Comparison of ENCODE assay signal across 24 cellular contexts in the genomic region with DNA sequence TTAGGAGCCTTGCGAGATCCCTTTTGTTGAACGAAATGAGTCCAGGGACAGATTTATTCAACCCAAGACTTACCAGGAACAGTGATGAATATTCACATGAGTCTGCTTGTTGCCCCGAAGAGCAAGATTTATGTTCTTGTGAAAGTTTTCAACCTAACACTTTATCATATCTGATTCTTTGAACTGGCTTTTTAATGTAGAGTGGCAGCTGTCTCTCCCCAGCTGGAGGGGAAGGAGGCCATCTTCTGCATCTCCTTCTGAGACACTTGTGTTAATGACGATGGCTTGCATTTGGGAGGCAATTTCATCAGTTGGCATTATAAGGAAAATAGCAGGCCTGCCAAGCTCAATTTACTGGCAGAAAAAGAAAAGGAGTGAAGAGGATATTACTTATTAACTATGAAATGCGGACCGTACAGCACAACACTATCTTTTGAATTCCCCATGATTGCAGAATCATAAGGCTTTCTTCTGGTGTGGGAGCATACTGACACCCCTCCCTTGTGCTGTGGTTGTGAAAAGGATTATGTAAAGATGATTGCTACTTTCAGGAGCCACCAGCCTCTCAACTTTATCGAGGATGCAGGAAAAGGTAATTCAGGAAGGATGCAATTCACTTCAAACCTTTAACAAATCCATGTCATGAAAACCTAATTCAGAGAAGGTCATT. TPM values are rescaled to one million over a fixed set of nuclear protein-coding genes. Genes with fewer than 3 reads are reported as not detected.
DNase-seq lines count a peak whose midpoint lies in the region; ATAC-seq, FAIRE-seq and TF ChIP-seq lines count a peak whose summit lies in the region.
"Had no signal": no experiment of that assay in that cellular context is flagged by ENCODE, and none has a peak within 500 bp of the region (broad histone marks: within the 10 kb centered on the region; RNA-seq: fewer than 3 reads in every experiment).

No MANE protein-coding gene starts in this region.

- BruUV-seq in K562 (replicated peaks; lab: Mats Ljungman, UMichigan): no TSS peak

- H3K27ac Mint-ChIP-seq in activated T-cell treated with anti-CD3 and anti-CD28 coated beads, Interleukin-2, amount 50 U/mL, for 24 hours: peak overlapping the region; percentile 89
- H3K27ac Mint-ChIP-seq in T-cell (peak overlapping the region; percentile 99 to 100), GM23338 (no peak overlapping the region)
- peak overlapping the region; percentile 95 to 100 (median 100) for H3K27ac Mint-ChIP-seq in naive thymus-derived CD8-positive, alpha-beta T cell

- no peaks in the 10 kb centered on the region for H3K9me3 ChIP-seq in K562 (replicated peaks; ENCODE audit: control insufficient read depth, insufficient read depth, low read depth, low read length)
- no peaks in the 10 kb centered on the region for H3K9me3 ChIP-seq in kidney (ENCODE audit: control insufficient read depth in 1 of 2, low read length in 2 of 2)
- H3K9me3 ChIP-seq: esophagus squamous epithelium, MG63, neutrophil, SK-N-SH, tibial artery had no signal

- no peak overlapping the region for H3K4me3 ChIP-seq in K562
- H3K4me3 ChIP-seq in GM23338: no peak overlapping the region
- H3K4me3 ChIP-seq in kidney (ENCODE audit: low read length in 2 of 2): no peak overlapping the region
- H3K4me3 ChIP-seq: esophagus squamous epithelium, MG63, tibial artery had no signal

- peaks cover 6 to 47% of the 10 kb centered on the region in 2 experiments for H3K27me3 ChIP-seq in K562 (ENCODE audit: control insufficient read depth in 2 of 2, insufficient read depth in 2 of 2, low read length in 2 of 2)
- no peaks in the 10 kb centered on the region for H3K27me3 ChIP-seq in GM23338 (ENCODE audit: insufficient read depth)
- H3K27me3 ChIP-seq: MG63 had no signal

- TF ChIP-seq CTCF in K562 (IDR thresholded peaks at IDR 0.05 in 2 of 3, conservative IDR thresholded peaks at IDR 0.05 in 1 of 3; ENCODE audit: insufficient read depth in 2 of 3, low read depth in 1 of 3, low read length in 3 of 3) (no peak), GM23338 (conservative IDR thresholded peaks at IDR 0.05; ENCODE audit: low read depth in 2 of 2) (no peak), kidney (IDR thresholded peaks at IDR 0.05; ENCODE audit: borderline replicate concordance, extremely low read depth, insufficient read depth) (no peak)

- no peaks in the 10 kb centered on the region for H3K36me3 ChIP-seq in K562 (ENCODE audit: control insufficient read depth, insufficient read depth, low read length)
- no peaks in the 10 kb centered on the region for H3K36me3 ChIP-seq in GM23338 (ENCODE audit: insufficient read depth)
- H3K36me3 ChIP-seq in kidney (ENCODE audit: control insufficient read depth in 1 of 2, insufficient read depth in 2 of 2, low read length in 2 of 2): no peaks in the 10 kb centered on the region
- H3K36me3 ChIP-seq: esophagus squamous epithelium, MG63, neutrophil, tibial artery had no signal

- H3K4me3 Mint-ChIP-seq in activated T-cell treated with anti-CD3 and anti-CD28 coated beads, Interleukin-2, amount 50 U/mL, for 24 hours: peak overlapping the region; percentile 55
- H3K4me3 Mint-ChIP-seq in T-cell (peak overlapping the region; percentile 62 to 94 (median 66)), GM23338 (no peak overlapping the region)
- H3K4me3 Mint-ChIP-seq in naive thymus-derived CD8-positive, alpha-beta T cell: peak overlapping the region; percentile 55 to 94 (median 81)
- H3K4me3 Mint-ChIP-seq: CD14-positive monocyte had no signal

- no peak for TF ChIP-seq RAD21 in K562 (CRISPR knock-in tag; conservative IDR thresholded peaks at IDR 0.05 in 1 of 2, IDR thresholded peaks at IDR 0.05 in 1 of 2)

- POLR2A ChIA-PET in T-cell (lab: Charles Lee): interaction anchor here in 1 of 2 donors (1.1 kb wide), 1 partner anchor 49 kb away, joined by 4 read pairs; no protein-coding TSS in a partner anchor
- POLR2A ChIA-PET in K562 (lab: Yijun Ruan, JAX): interaction anchor here (1.1 kb wide), 1 partner anchor 22 kb away, joined by 3 read pairs; no protein-coding TSS in a partner anchor
- POLR2A ChIA-PET in naive thymus-derived CD8-positive, alpha-beta T cell (lab: Charles Lee): interaction anchor here (0.7 to 31.1 kb wide), 10 partner anchors 7 to 289 kb away, joined by 3 to 2269 read pairs (median 30); partner anchors contain the start of gene CCR7

- no peak for ATAC-seq in T-cell (replicated peaks in 1 of 4)
- ATAC-seq in K562: no peak
- no peak for ATAC-seq in naive thymus-derived CD8-positive, alpha-beta T cell
- ATAC-seq in GM23338: no peak
- ATAC-seq in HG02678 (IDR thresholded peaks at IDR 0.05; ENCODE audit: unreplicated experiment): no peak
- ATAC-seq: left lobe of liver had no signal

- no peaks in the 10 kb centered on the region for H3F3A ChIP-seq in GM23338 (replicated peaks; ENCODE audit: low read depth)

- intact Hi-C loops in K562 (cut with micrococcal nuclease) (loop anchor here (10.0 kb wide), 1 partner anchor 293 kb away; no protein-coding TSS in a partner anchor), kidney (cut with DNase I) (loop anchor here (10.0 kb wide), 1 partner anchor 173 kb away; the partner anchor contains the start of gene KRT27)

- H3K4me2 ChIP-seq in K562 (ENCODE audit: insufficient read depth, low read length) (no peak overlapping the region), GM23338 (no peak overlapping the region)
- H3K4me2 ChIP-seq: SK-N-SH had no signal

- H3K27ac ChIP-seq in K562 (ENCODE audit: extremely low read depth, low read depth, low read length) (no peak overlapping the region), GM23338 (ENCODE audit: low read depth) (no peak overlapping the region), kidney (ENCODE audit: low read depth in 2 of 2, low read length in 2 of 2) (no peak overlapping the region)
- H3K27ac ChIP-seq: esophagus squamous epithelium, HL-60, neutrophil, tibial artery had no signal

- WGBS in K562 (ENCODE audit: insufficient coverage, low coverage, missing lambda C conversion rate): 10% methylated on average over 7 of the region's 7 CpGs

- no peak overlapping the region for H3K9ac ChIP-seq in K562 (ENCODE audit: insufficient read depth in 1 of 2, low read depth in 2 of 2, low read length in 2 of 2)
- no peak overlapping the region for H3K9ac ChIP-seq in kidney (ENCODE audit: low read length in 2 of 2)
- H3K9ac ChIP-seq: SK-N-SH had no signal

- no peaks in the 10 kb centered on the region for H3K36me3 Mint-ChIP-seq in activated T-cell treated with anti-CD3 and anti-CD28 coated beads, Interleukin-2, amount 50 U/mL, for 24 hours (ENCODE audit: low read depth)
- H3K36me3 Mint-ChIP-seq in T-cell: no peaks in the 10 kb centered on the region
- no peaks in the 10 kb centered on the region for H3K36me3 Mint-ChIP-seq in naive thymus-derived CD8-positive, alpha-beta T cell
- no peaks in the 10 kb centered on the region for H3K36me3 Mint-ChIP-seq in GM23338 (ENCODE audit: low read depth)
- H3K36me3 Mint-ChIP-seq: CD14-positive monocyte had no signal

- H4K20me1 ChIP-seq in K562 (replicated peaks; ENCODE audit: control insufficient read depth, insufficient read depth, low read length): no peaks in the 10 kb centered on the region
- no peaks in the 10 kb centered on the region for H4K20me1 ChIP-seq in GM23338 (replicated peaks; ENCODE audit: insufficient read depth)

- H3K4me1 ChIP-seq in K562 (replicated peaks in 1 of 2; ENCODE audit: control insufficient read depth in 2 of 2, insufficient read depth in 2 of 2, low read length in 2 of 2) (no peaks in the 10 kb centered on the region), GM23338 (ENCODE audit: insufficient read depth) (peaks cover 7% of the 10 kb centered on the region; the same call in 1 of the 2 replicates), kidney (ENCODE audit: control insufficient read depth in 1 of 2, insufficient read depth in 1 of 2, low read depth in 1 of 2, low read length in 2 of 2) (peaks cover 0 to 14% of the 10 kb centered on the region in 2 donors)
- H3K4me1 ChIP-seq: tibial artery had no signal

- in situ Hi-C loops in K562 (cut with MboI): loop anchor here (25.0 kb wide), 1 partner anchor 1050 kb away; no protein-coding TSS in a partner anchor

- H3K9me2 ChIP-seq in GM23338 (ENCODE audit: insufficient read depth): no peaks in the 10 kb centered on the region
- H3K9me2 ChIP-seq: SK-N-SH had no signal

- H3K9me3 Mint-ChIP-seq in activated T-cell treated with anti-CD3 and anti-CD28 coated beads, Interleukin-2, amount 50 U/mL, for 24 hours: no peaks in the 10 kb centered on the region
- no peaks in the 10 kb centered on the region for H3K9me3 Mint-ChIP-seq in T-cell
- H3K9me3 Mint-ChIP-seq in naive thymus-derived CD8-positive, alpha-beta T cell: no peaks in the 10 kb centered on the region
- H3K9me3 Mint-ChIP-seq in GM23338: no peaks in the 10 kb centered on the region; the same call in 2 of the 3 replicates
- H3K9me3 Mint-ChIP-seq: CD14-positive monocyte had no signal

- no peaks in the 10 kb centered on the region for H3K27me3 Mint-ChIP-seq in activated T-cell treated with anti-CD3 and anti-CD28 coated beads, Interleukin-2, amount 50 U/mL, for 24 hours
- H3K27me3 Mint-ChIP-seq in T-cell (no peaks in the 10 kb centered on the region), GM23338 (ENCODE audit: insufficient read depth, low read depth, poor library complexity) (peaks cover 2% of the 10 kb centered on the region)
- H3K27me3 Mint-ChIP-seq in naive thymus-derived CD8-positive, alpha-beta T cell: no peaks in the 10 kb centered on the region

- H2AFZ ChIP-seq in K562 (ENCODE audit: low read depth, low read length) (no peak overlapping the region), GM23338 (no peak overlapping the region)

- CTCF ChIA-PET in T-cell (lab: Charles Lee) (interaction anchor here in 1 of 2 donors (1.2 to 1.4 kb wide), 2 partner anchors 8 to 47 kb away, joined by 5 to 6 read pairs; no protein-coding TSS in a partner anchor), K562 (lab: Yijun Ruan, JAX; ENCODE audit: low intra/inter-chr PET ratio) (no interaction called here)

- no peak for DNase-seq in activated T-cell treated with anti-CD3 and anti-CD28 coated beads, Interleukin-2, amount 50 U/mL, for 24 hours
- DNase-seq in activated T-cell treated with anti-CD3 and anti-CD28 coated beads, Interleukin-2, amount 50 U/mL, for 1 hour: no peak
- DNase-seq in T-cell (peak in 1 of 34 experiments; percentile 18), K562 (ENCODE audit: extremely low read depth in 1 of 4, low spot score in 3 of 4) (no peak), GM23338 (ENCODE audit: low spot score) (no peak), kidney (no peak)
- peak in 3 of 10 donors; percentile 40 to 61 (median 43) for DNase-seq in naive thymus-derived CD8-positive, alpha-beta T cell
- DNase-seq: ACHN; aorta; esophagus squamous epithelium; MG63; NCI-H1694 treated with DMSO at 0.1 percent for 48 hours; NK-92 treated with Interleukin-12 subunit alpha and Interleukin-12 subunit beta, amount 100 ng/mL, for 24 hours; SK-N-SH; tibial artery had no signal

- H3K4me1 Mint-ChIP-seq in activated T-cell treated with anti-CD3 and anti-CD28 coated beads, Interleukin-2, amount 50 U/mL, for 24 hours (ENCODE audit: low read depth): peaks cover 97% of the 10 kb centered on the region
- H3K4me1 Mint-ChIP-seq in T-cell: peaks cover 95 to 96% (median 96%) of the 10 kb centered on the region in 3 donors
- H3K4me1 Mint-ChIP-seq in naive thymus-derived CD8-positive, alpha-beta T cell: peaks cover 47 to 98% (median 95%) of the 10 kb centered on the region in 4 donors
- peaks cover 22% of the 10 kb centered on the region for H3K4me1 Mint-ChIP-seq in GM23338

- FAIRE-seq in K562 (lab: Jason Lieb, UNC): no peak
- FAIRE-seq in kidney (lab: Jason Lieb, UNC): no peak

- no peaks in the 10 kb centered on the region for H3K79me2 ChIP-seq in K562 (ENCODE audit: control insufficient read depth, insufficient read depth, low read length)
- H3K79me2 ChIP-seq in GM23338 (replicated peaks; ENCODE audit: insufficient read depth): no peaks in the 10 kb centered on the region

- no peaks in the 10 kb centered on the region for H3K9me1 ChIP-seq in K562 (ENCODE audit: control insufficient read depth, insufficient read depth, low read length)

- TF ChIP-seq POLR2A in K562 (conservative IDR thresholded peaks at IDR 0.05): no peak

- no peak for TF ChIP-seq EP300 in K562 (IDR thresholded peaks at IDR 0.05; ENCODE audit: low read length)

RNA-seq across cellular contexts. Expression of gene SMARCE1, which starts 35.6 kb away (rescaled TPM):
- total RNA-seq in T-cell: 10 to 100 TPM; 72.6 to 80.8 (median 75.8) TPM
- total RNA-seq in K562 (2011; cell fraction: chromatin; rRNA removed; ENCODE audit: low replicate concordance): 27.6 and 117 TPM in 2 replicates
- total RNA-seq in K562 (2011; cell fraction: nucleolus; rRNA removed): 14.3 and 19.2 TPM in 2 replicates
- 46.3 and 110 TPM in 2 replicates for total RNA-seq in K562 (2011; cell fraction: nucleoplasm; rRNA removed)
- 104 and 106 TPM in 2 replicates for total RNA-seq in K562 (2014; rRNA removed)
- total RNA-seq in K562 (2014; rRNA removed; fragmentation: Illumina TruSeq; extraction: Trizol): 114 and 120 TPM in 2 replicates
- 117 and 126 TPM in 2 replicates for total RNA-seq in K562 (2015; rRNA removed; fragmentation: Illumina TruSeq; extraction: Trizol)
- total RNA-seq in K562 (2021): 91.2 and 95.0 TPM in 2 replicates
- 33.7 and 64.1 TPM in 2 replicates for polyA plus RNA-seq in K562 (2011; rRNA removed)
- polyA plus RNA-seq in K562 (2011; cell fraction: cytosol; rRNA removed): 17.1 and 19.5 TPM in 2 replicates
- polyA plus RNA-seq in K562 (2011; cell fraction: nucleus; rRNA removed): 24.8 and 26.4 TPM in 2 replicates
- 104 and 119 TPM in 2 replicates for polyA plus RNA-seq in K562 (2012)
- 132 and 142 TPM in 2 replicates for polyA plus RNA-seq in K562 (2014; fragmentation: Illumina TruSeq; extraction: Trizol)
- polyA plus RNA-seq in K562 (2014; fragmentation: Nextera tagmentation; extraction: Ambion mirVana): 100 to 1,000 TPM; 115 to 135 TPM
- polyA plus RNA-seq in K562 (2014; rRNA removed): 94.8 and 111 TPM in 2 replicates
- polyA minus RNA-seq in K562 (2011; rRNA and poly(A)+ RNA removed): 59.4 and 78.3 TPM in 2 replicates
- 16.4 and 25.9 TPM in 2 replicates for polyA minus RNA-seq in K562 (2011; cell fraction: cytosol; rRNA and poly(A)+ RNA removed)
- 67.2 and 84.4 TPM in 2 replicates for polyA minus RNA-seq in K562 (2011; cell fraction: nucleus; rRNA and poly(A)+ RNA removed)
- 100 to 1,000 TPM in 1 of 2 experiments, 10 to 100 TPM in 1; 97.5 to 108 TPM for total RNA-seq in naive thymus-derived CD8-positive, alpha-beta T cell
- polyA plus RNA-seq in naive thymus-derived CD8-positive, alpha-beta T cell: 100 to 1,000 TPM; 195 to 229 (median 220) TPM
- 77.6 and 101 TPM in 2 replicates for total RNA-seq in GM23338 (2014; rRNA removed; shearing (Covaris generic))
- 230 and 258 TPM in 2 replicates for polyA plus RNA-seq in GM23338 (2016; fragmentation: Nextera tagmentation; extraction: Ambion mirVana)
- total RNA-seq in kidney: 112 TPM
- 73.4 TPM for polyA plus RNA-seq in kidney (ENCODE audit: insufficient read depth, low read depth, low replicate concordance)

RNA-seq across cellular contexts. Expression of gene CCR7, which starts 46.7 kb away (rescaled TPM):
- total RNA-seq in T-cell: 100 to 1,000 TPM; 173 to 438 (median 340) TPM
- 0.62 and 2.8 TPM in 2 replicates for total RNA-seq in K562 (2011; cell fraction: chromatin; rRNA removed; ENCODE audit: low replicate concordance)
- 1.6 and 2.2 TPM in 2 replicates for total RNA-seq in K562 (2011; cell fraction: nucleolus; rRNA removed)
- total RNA-seq in K562 (2011; cell fraction: nucleoplasm; rRNA removed): 1.1 and 1.2 TPM in 2 replicates
- 0.14 and 0.33 TPM in 2 replicates for total RNA-seq in K562 (2014; rRNA removed)
- 0.13 and 0.22 TPM in 2 replicates for total RNA-seq in K562 (2014; rRNA removed; fragmentation: Illumina TruSeq; extraction: Trizol)
- total RNA-seq in K562 (2015; rRNA removed; fragmentation: Illumina TruSeq; extraction: Trizol): 0.30 and 0.51 TPM in 2 replicates
- total RNA-seq in K562 (2021): 1.1 and 1.3 TPM in 2 replicates
- polyA plus RNA-seq in K562 (2011; rRNA removed): 0.46 and 1.4 TPM in 2 replicates
- 0.83 and 6.2 TPM in 2 replicates for polyA plus RNA-seq in K562 (2011; cell fraction: cytosol; rRNA removed)
- 0.28 and 2.5 TPM in 2 replicates for polyA plus RNA-seq in K562 (2011; cell fraction: nucleus; rRNA removed)
- polyA plus RNA-seq in K562 (2012): 0.48 and 2.1 TPM in 2 replicates
- polyA plus RNA-seq in K562 (2014; fragmentation: Illumina TruSeq; extraction: Trizol): 0.48 and 0.73 TPM in 2 replicates
- polyA plus RNA-seq in K562 (2014; fragmentation: Nextera tagmentation; extraction: Ambion mirVana): 1 to 10 TPM in 1 of 2 experiments, under 1 TPM in 1; 0.58 to 1.0 TPM
- 0.32 and 0.56 TPM in 2 replicates for polyA plus RNA-seq in K562 (2014; rRNA removed)
- 1.1 and 4.7 TPM in 2 replicates for polyA minus RNA-seq in K562 (2011; rRNA and poly(A)+ RNA removed)
- 1.3 TPM in 1 of 2 replicates, not detected in the other for polyA minus RNA-seq in K562 (2011; cell fraction: cytosol; rRNA and poly(A)+ RNA removed)
- 0.67 and 1.5 TPM in 2 replicates for polyA minus RNA-seq in K562 (2011; cell fraction: nucleus; rRNA and poly(A)+ RNA removed)
- total RNA-seq in naive thymus-derived CD8-positive, alpha-beta T cell: 100 to 1,000 TPM; 571 to 574 TPM
- polyA plus RNA-seq in naive thymus-derived CD8-positive, alpha-beta T cell: 1,000 to 10,000 TPM in 2 of 3 donors, 100 to 1,000 TPM in 1; 897 to 2,008 (median 1,531) TPM
- 0.59 TPM in 1 of 2 replicates, not detected in the other for total RNA-seq in GM23338 (2014; rRNA removed; shearing (Covaris generic))
- 0.37 and 0.75 TPM in 2 replicates for polyA plus RNA-seq in GM23338 (2016; fragmentation: Nextera tagmentation; extraction: Ambion mirVana)
- total RNA-seq in kidney: 7.1 TPM
- 0.17 TPM for polyA plus RNA-seq in kidney (ENCODE audit: insufficient read depth, low read depth, low replicate concordance)
- total RNA-seq: renal cortical epithelial cell, RPMI7951 had no signal
- polyA plus RNA-seq: SK-N-SH had no signal

RNA-seq across cellular contexts. Expression of gene KRT222, which starts 53.0 kb away (rescaled TPM):
- not detected for total RNA-seq in T-cell
- total RNA-seq in K562 (2011; cell fraction: chromatin; rRNA removed; ENCODE audit: low replicate concordance): not detected in 2 replicates
- not detected in 2 replicates for total RNA-seq in K562 (2011; cell fraction: nucleolus; rRNA removed)
- total RNA-seq in K562 (2011; cell fraction: nucleoplasm; rRNA removed): not detected in 2 replicates
- total RNA-seq in K562 (2014; rRNA removed): not detected in 2 replicates
- total RNA-seq in K562 (2014; rRNA removed; fragmentation: Illumina TruSeq; extraction: Trizol): not detected in 2 replicates
- total RNA-seq in K562 (2015; rRNA removed; fragmentation: Illumina TruSeq; extraction: Trizol): 0.08 TPM in 1 of 2 replicates, not detected in the other
- total RNA-seq in K562 (2021): 0.04 TPM in 1 of 2 replicates, not detected in the other
- polyA plus RNA-seq in K562 (2011; rRNA removed): not detected in 2 replicates
- polyA plus RNA-seq in K562 (2011; cell fraction: cytosol; rRNA removed): not detected in 2 replicates
- not detected in 2 replicates for polyA plus RNA-seq in K562 (2011; cell fraction: nucleus; rRNA removed)
- 0.11 and 0.12 TPM in 2 replicates for polyA plus RNA-seq in K562 (2012)
- polyA plus RNA-seq in K562 (2014; fragmentation: Illumina TruSeq; extraction: Trizol): 0.03 and 0.11 TPM in 2 replicates
- polyA plus RNA-seq in K562 (2014; fragmentation: Nextera tagmentation; extraction: Ambion mirVana): under 1 TPM; 0.06 to 0.11 TPM
- 0.11 TPM in 1 of 2 replicates, not detected in the other for polyA plus RNA-seq in K562 (2014; rRNA removed)
- polyA minus RNA-seq in K562 (2011; rRNA and poly(A)+ RNA removed): not detected in 2 replicates
- not detected in 2 replicates for polyA minus RNA-seq in K562 (2011; cell fraction: cytosol; rRNA and poly(A)+ RNA removed)
- not detected in 2 replicates for polyA minus RNA-seq in K562 (2011; cell fraction: nucleus; rRNA and poly(A)+ RNA removed)
- not detected for total RNA-seq in naive thymus-derived CD8-positive, alpha-beta T cell
- polyA plus RNA-seq in naive thymus-derived CD8-positive, alpha-beta T cell: under 1 TPM in 1 of 3 donors, not detected in 2; 0.09 TPM
- total RNA-seq in GM23338 (2014; rRNA removed; shearing (Covaris generic)): 0.12 TPM in 1 of 2 replicates, not detected in the other
- 0.49 TPM in 1 of 2 replicates, not detected in the other for polyA plus RNA-seq in GM23338 (2016; fragmentation: Nextera tagmentation; extraction: Ambion mirVana)
- 6.6 TPM for total RNA-seq in kidney
- 1.2 TPM for polyA plus RNA-seq in kidney (ENCODE audit: insufficient read depth, low read depth, low replicate concordance)
- total RNA-seq: IMR-90, mononuclear cell, RPMI7951 had no signal
- polyA plus RNA-seq: aorta, CD14-positive monocyte, IMR-90, SK-N-SH had no signal

Comparison
In these comparisons a context has a peak if more than half of its experiments do, and no peak if none do; other contexts are left out.
1. RNA of gene CCR7, which starts 46.7 kb away (total RNA-seq): 571 to 574 TPM in naive thymus-derived CD8-positive, alpha-beta T cell and 173 to 438 TPM in T-cell; 7.1 TPM in kidney (single experiment), 0.59 TPM in GM23338 and 0.13 to 2.8 TPM in K562; every median in the first group is over 10 times any median in the second.